In the genomic region with DNA sequence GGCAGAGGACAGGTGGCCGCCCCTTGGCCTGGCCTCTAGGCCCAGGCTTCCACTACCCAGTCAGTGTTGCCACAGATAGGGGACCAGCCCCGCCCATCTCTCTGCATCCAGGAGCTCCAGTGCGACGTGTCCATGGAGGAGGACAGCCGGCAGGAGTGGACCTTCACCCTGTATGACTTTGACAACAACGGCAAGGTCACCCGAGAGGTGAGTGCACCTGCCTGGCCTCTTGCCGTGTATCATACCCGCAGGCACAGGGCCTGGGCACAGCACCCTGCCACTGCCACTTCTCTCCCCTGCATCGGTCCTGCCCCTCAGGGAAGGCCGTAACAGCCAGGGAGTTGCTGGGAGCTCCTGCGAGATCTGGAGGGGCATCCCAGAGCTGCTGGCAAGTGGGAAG, we compare ENCODE assay signal across 7 cellular contexts. TPM values are rescaled to one million over a fixed set of nuclear protein-coding genes. Genes with fewer than 3 reads are reported as not detected.
"Had no signal": no experiment of that assay in that cellular context is flagged by ENCODE, and none has a peak within 500 bp of the region (broad histone marks: within the 10 kb centered on the region; RNA-seq: fewer than 3 reads in every experiment).

No MANE protein-coding gene starts in this region.

- FAIRE-seq: H54, HTR-8/SVneo had no signal

- DNase-seq: GM23248, GOT3, H9, HCEC 1CT, KBM-7 had no signal

- H3K9ac ChIP-seq: GM23248 had no signal

- H3K4me3 ChIP-seq: GM23248 had no signal

- H3K27ac ChIP-seq: GM23248 had no signal

RNA-seq across cellular contexts. Expression of a gene that starts 55.7 kb away (rescaled TPM):
- total RNA-seq: GM23248, H9 had no signal
- polyA plus RNA-seq: GM23248 had no signal
